22 cellular contexts compared by ENCODE assay signal in genomic region chr4:114012749-114013148, GRCh38. TPM values are rescaled to one million over a fixed set of nuclear protein-coding genes. Genes with fewer than 3 reads are reported as not detected.
"Had no signal": no experiment of that assay in that cellular context is flagged by ENCODE, and none has a peak within 500 bp of the region (broad histone marks: within the 10 kb centered on the region; RNA-seq: fewer than 3 reads in every experiment).

No MANE protein-coding gene starts in this region.

- DNase-seq: activated CD4-positive, alpha-beta T cell treated with anti-CD3 and anti-CD28 coated beads, Interleukin-2, amount 10 ng/mL, durations not matched to agents 7 days and 5 days; activated CD4-positive, CD25-positive, alpha-beta regulatory T cell treated with anti-CD3 and anti-CD28 coated beads, Interleukin-2, amount 50 U/mL, for 72 hours; activated CD8-positive, alpha-beta memory T cell treated with anti-CD3 and anti-CD28 coated beads, Interleukin-2, amount 10 ng/mL, durations not matched to agents 7 days and 5 days; activated CD8-positive, alpha-beta T cell treated with anti-CD3 and anti-CD28 coated beads for 36 hours; activated gamma-delta T cell treated with Interleukin-2 at 50 U/mL for 16 hours; heart left ventricle; naive thymus-derived CD8-positive, alpha-beta T cell; ovary; spleen; stimulated activated CD4-positive, alpha-beta T cell treated with anti-CD3 and anti-CD28 coated beads, Interleukin-4, amount 100 ng/mL, for 1 hour; stimulated activated naive CD4-positive, alpha-beta T cell; upper lobe of left lung had no signal

- H3K27me3 ChIP-seq: ovary, right atrium auricular region, upper lobe of left lung had no signal

- H3K4me1 Mint-ChIP-seq: activated CD4-positive, alpha-beta T cell treated with anti-CD3 and anti-CD28 coated beads, Interleukin-2, amount 10 ng/mL, durations not matched to agents 7 days and 5 days; activated naive CD4-positive, alpha-beta T cell treated with anti-CD3 and anti-CD28 coated beads, Interleukin-2, amount 50 U/mL, for 24 hours had no signal

- ATAC-seq: activated CD8-positive, alpha-beta memory T cell treated with anti-CD3 and anti-CD28 coated beads, Interleukin-2, amount 10 ng/mL, durations not matched to agents 7 days and 5 days; activated CD8-positive, alpha-beta T cell treated with anti-CD3 and anti-CD28 coated beads for 36 hours; heart left ventricle; left lobe of liver; naive thymus-derived CD8-positive, alpha-beta T cell had no signal

- H3K4me1 ChIP-seq: heart left ventricle, prostate gland, right atrium auricular region, spleen, upper lobe of left lung had no signal

- H3K4me3 Mint-ChIP-seq: activated CD4-positive, alpha-beta T cell treated with anti-CD3 and anti-CD28 coated beads, Interleukin-2, amount 10 ng/mL, durations not matched to agents 7 days and 5 days; activated CD8-positive, alpha-beta memory T cell treated with anti-CD3 and anti-CD28 coated beads, Interleukin-2, amount 10 ng/mL, durations not matched to agents 7 days and 5 days; activated CD8-positive, alpha-beta T cell treated with anti-CD3 and anti-CD28 coated beads for 36 hours; activated naive CD4-positive, alpha-beta T cell treated with anti-CD3 and anti-CD28 coated beads, Interleukin-2, amount 50 U/mL, for 24 hours; activated T-helper 1 cell treated with anti-CD3 and anti-CD28 coated beads, Interleukin-12 subunit alpha, Interleukin-12 subunit beta, Interleukin-2, Interleukin-4 antibody, amounts not matched to agents 30 ng/mL and 10 ng/mL and 1 ng/mL, durations not matched to agents 14 hours and 24 hours and 36 hours; brain; naive thymus-derived CD8-positive, alpha-beta T cell had no signal

- H3K27ac Mint-ChIP-seq: activated CD4-positive, alpha-beta T cell treated with anti-CD3 and anti-CD28 coated beads, Interleukin-2, amount 10 ng/mL, durations not matched to agents 7 days and 5 days; activated CD8-positive, alpha-beta memory T cell treated with anti-CD3 and anti-CD28 coated beads, Interleukin-2, amount 10 ng/mL, durations not matched to agents 7 days and 5 days; activated CD8-positive, alpha-beta T cell treated with anti-CD3 and anti-CD28 coated beads for 36 hours; activated naive CD4-positive, alpha-beta T cell treated with anti-CD3 and anti-CD28 coated beads, Interleukin-2, amount 50 U/mL, for 24 hours; activated T-helper 1 cell treated with anti-CD3 and anti-CD28 coated beads, Interleukin-12 subunit alpha, Interleukin-12 subunit beta, Interleukin-2, Interleukin-4 antibody, amounts not matched to agents 30 ng/mL and 10 ng/mL and 1 ng/mL, durations not matched to agents 14 hours and 24 hours and 36 hours; brain; naive thymus-derived CD8-positive, alpha-beta T cell had no signal

- H3K36me3 Mint-ChIP-seq: activated naive CD4-positive, alpha-beta T cell treated with anti-CD3 and anti-CD28 coated beads, Interleukin-2, amount 50 U/mL, for 24 hours; brain had no signal

- H3K27ac ChIP-seq: heart left ventricle, ovary, prostate gland, right atrium auricular region, spleen, thoracic aorta, upper lobe of left lung, VCaP had no signal

- H3K9me3 Mint-ChIP-seq: activated CD4-positive, alpha-beta T cell treated with anti-CD3 and anti-CD28 coated beads, Interleukin-2, amount 10 ng/mL, durations not matched to agents 7 days and 5 days; activated T-helper 1 cell treated with anti-CD3 and anti-CD28 coated beads, Interleukin-12 subunit alpha, Interleukin-12 subunit beta, Interleukin-2, Interleukin-4 antibody, amounts not matched to agents 30 ng/mL and 10 ng/mL and 1 ng/mL, durations not matched to agents 14 hours and 24 hours and 36 hours had no signal

- H3K27me3 Mint-ChIP-seq: activated CD4-positive, alpha-beta T cell treated with anti-CD3 and anti-CD28 coated beads, Interleukin-2, amount 10 ng/mL, durations not matched to agents 7 days and 5 days; activated CD8-positive, alpha-beta memory T cell treated with anti-CD3 and anti-CD28 coated beads, Interleukin-2, amount 10 ng/mL, durations not matched to agents 7 days and 5 days had no signal

- H3K36me3 ChIP-seq: heart left ventricle, ovary, prostate gland, right atrium auricular region, spleen, thoracic aorta, upper lobe of left lung had no signal

- H3K4me3 ChIP-seq: heart left ventricle, lung, ovary, prostate gland, right atrium auricular region, spleen, thoracic aorta, upper lobe of left lung had no signal

- H3K9me3 ChIP-seq: ovary, prostate gland, right atrium auricular region, spleen, thoracic aorta, upper lobe of left lung had no signal

RNA-seq across cellular contexts. Expression of gene ARSJ, which starts 33.3 kb away (rescaled TPM):
- total RNA-seq: activated CD4-positive, alpha-beta T cell treated with anti-CD3 and anti-CD28 coated beads, Interleukin-2, amount 10 ng/mL, durations not matched to agents 7 days and 5 days; activated CD8-positive, alpha-beta memory T cell treated with anti-CD3 and anti-CD28 coated beads, Interleukin-2, amount 10 ng/mL, durations not matched to agents 7 days and 5 days; activated CD8-positive, alpha-beta T cell treated with anti-CD3 and anti-CD28 coated beads for 36 hours; activated T-helper 1 cell treated with anti-CD3 and anti-CD28 coated beads, Interleukin-12 subunit alpha, Interleukin-12 subunit beta, Interleukin-2, Interleukin-4 antibody, amounts not matched to agents 30 ng/mL and 10 ng/mL and 1 ng/mL, durations not matched to agents 14 hours and 24 hours and 36 hours; T-helper 2 cell treated with Interferon-gamma antibody and Interleukin-4, amounts not matched to agents 100 ng/mL and 5 ng/mL, for 36 hours had no signal
- polyA plus RNA-seq: naive thymus-derived CD8-positive, alpha-beta T cell had no signal
